ENCODE assay signal across 1 cellular context in the genomic region with DNA sequence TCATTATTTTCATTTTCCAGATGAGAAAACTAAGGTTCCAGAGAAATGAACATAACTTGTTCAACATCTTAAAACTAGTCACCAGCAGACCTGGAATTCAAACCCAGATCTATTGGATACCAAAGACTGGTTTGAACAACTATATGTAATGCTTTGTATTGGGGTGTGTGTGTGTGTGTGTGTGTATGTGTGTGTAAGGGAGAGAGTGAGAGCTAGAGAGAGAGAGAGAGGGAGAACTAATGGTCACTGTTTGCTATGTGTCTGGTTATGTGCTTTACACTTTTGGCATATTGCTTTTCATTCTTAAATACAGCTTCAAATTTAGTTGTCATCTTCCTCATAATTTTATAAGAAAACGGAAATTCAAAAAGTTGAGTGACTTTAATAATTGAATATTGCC.
TF ChIP-seq lines count a peak whose summit lies in the region.

No MANE protein-coding gene starts in this region.

TF ChIP-seq in IMR-90, 13 proteins besides CTCF, POLR2A, EP300 and RAD21:
- no peak for TF ChIP-seq BHLHE40 (IDR thresholded peaks at IDR 0.05; ENCODE audit: low read depth, low read length)
- TF ChIP-seq RCOR1 (IDR thresholded peaks at IDR 0.05; ENCODE audit: insufficient replicate concordance, low read length), result no peak
- TF ChIP-seq, protein P1, sequence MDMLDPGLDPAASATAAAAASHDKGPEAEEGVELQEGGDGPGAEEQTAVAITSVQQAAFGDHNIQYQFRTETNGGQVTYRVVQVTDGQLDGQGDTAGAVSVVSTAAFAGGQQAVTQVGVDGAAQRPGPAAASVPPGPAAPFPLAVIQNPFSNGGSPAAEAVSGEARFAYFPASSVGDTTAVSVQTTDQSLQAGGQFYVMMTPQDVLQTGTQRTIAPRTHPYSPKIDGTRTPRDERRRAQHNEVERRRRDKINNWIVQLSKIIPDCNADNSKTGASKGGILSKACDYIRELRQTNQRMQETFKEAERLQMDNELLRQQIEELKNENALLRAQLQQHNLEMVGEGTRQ (IDR thresholded peaks at IDR 0.05; ENCODE audit: low read depth, low read length), result no peak
- no peak for TF ChIP-seq MXI1 (IDR thresholded peaks at IDR 0.05; ENCODE audit: borderline replicate concordance, low read depth, low read length)
- no peak for TF ChIP-seq MAFK (IDR thresholded peaks at IDR 0.05; ENCODE audit: low read depth, low read length)
- TF ChIP-seq CHD1 (IDR thresholded peaks at IDR 0.05; ENCODE audit: low read depth, low read length), result no peak
